ENCODE assay signal across 18 cellular contexts in the genomic region with DNA sequence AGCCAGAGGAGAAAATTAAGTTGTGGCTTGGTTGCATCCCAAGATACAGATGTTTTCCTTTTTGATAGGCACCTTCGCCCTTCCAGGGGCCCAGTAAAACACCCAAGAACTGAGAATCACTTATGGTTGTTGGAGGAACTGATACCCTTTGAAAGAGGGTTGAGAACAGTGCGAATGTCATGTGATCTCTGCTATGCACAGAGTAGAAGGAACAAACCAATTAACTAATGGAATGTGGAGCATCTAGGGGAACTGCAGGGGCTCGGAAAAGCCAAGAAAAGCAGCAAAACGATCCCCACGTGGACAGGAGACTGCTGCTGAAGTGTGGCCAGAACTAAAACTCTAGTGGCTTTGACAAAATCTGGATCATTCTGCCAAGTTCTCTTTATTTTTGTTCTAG.
"Had no signal": no experiment of that assay in that cellular context is flagged by ENCODE, and none has a peak within 500 bp of the region (broad histone marks: within the 10 kb centered on the region; RNA-seq: fewer than 3 reads in every experiment).

No MANE protein-coding gene starts in this region.

- H3K4me1 Mint-ChIP-seq: central memory CD8-positive, alpha-beta T cell had no signal

- H3K27ac Mint-ChIP-seq: activated naive CD8-positive, alpha-beta T cell had no signal

- H3K27me3 ChIP-seq: brain microvascular endothelial cell, stomach, testis, uterus had no signal

- H3K4me3 ChIP-seq: lung, smooth muscle cell, stomach, testis, uterus had no signal

- H3K9me3 ChIP-seq: stomach, testis, uterus had no signal

- H3K36me3 ChIP-seq: brain microvascular endothelial cell, stomach, uterus had no signal

- H3K9me3 Mint-ChIP-seq: central memory CD8-positive, alpha-beta T cell had no signal

- H3K4me1 ChIP-seq: parathyroid adenoma, testis had no signal

- ATAC-seq: left colon had no signal

- DNase-seq: activated CD4-positive, alpha-beta T cell treated with anti-CD3 and anti-CD28 coated beads, Interleukin-2, amount 50 U/mL, for 1 hour; activated CD8-positive, alpha-beta memory T cell treated with anti-CD3 and anti-CD28 coated beads for 24 hours; activated gamma-delta T cell treated with Interleukin-2 at 50 U/mL for 16 hours; brain microvascular endothelial cell; effector CD8-positive, alpha-beta T cell; foreskin melanocyte; head of caudate nucleus; left colon; midbrain; stomach; SW 1271; testis; uterus had no signal

- H3K27ac ChIP-seq: brain microvascular endothelial cell, parathyroid adenoma, testis, uterus had no signal

- H3K4me3 Mint-ChIP-seq: activated naive CD8-positive, alpha-beta T cell; central memory CD8-positive, alpha-beta T cell had no signal

- H3K36me3 Mint-ChIP-seq: activated naive CD8-positive, alpha-beta T cell had no signal
